Comparison of ENCODE assay signal across 14 cellular contexts in genomic region chr1:57489342-57490036, GRCh38.
DNase-seq lines count a peak whose midpoint lies in the region; ATAC-seq and TF ChIP-seq lines count a peak whose summit lies in the region.
"Had no signal": no experiment of that assay in that cellular context is flagged by ENCODE, and none has a peak within 500 bp of the region (broad histone marks: within the 10 kb centered on the region; RNA-seq: fewer than 3 reads in every experiment).

No MANE protein-coding gene starts in this region.

- peaks cover 2% of the 10 kb centered on the region for H3K9me3 Mint-ChIP-seq in activated CD4-positive, alpha-beta memory T cell treated with anti-CD3 and anti-CD28 coated beads for 36 hours

- DNase-seq in EL (peak; percentile 82), NCI-H748 (lab: John Stamatoyannopoulos, UW; ENCODE audit: unreplicated experiment) (peak; percentile 82), choroid plexus epithelial cell (ENCODE audit: low read depth) (peak; percentile 82), non-pigmented ciliary epithelial cell (ENCODE audit: low read depth) (peak; percentile 49), cerebellar nuclear complex (lab: John Stamatoyannopoulos, UW) (no peak), sciatic nerve (ENCODE audit: low spot score) (no peak), NCI-H510A treated with DMSO at 0.1 percent for 48 hours (lab: John Stamatoyannopoulos, UW) (no peak)
- DNase-seq in activated CD4-positive, alpha-beta memory T cell treated with anti-CD3 and anti-CD28 coated beads for 36 hours = no peak
- DNase-seq: activated T-cell treated with anti-CD3 and anti-CD28 coated beads, Interleukin-2, amount 50 U/mL, for 48 hours; hypothalamus; Kasumi-1; mucosa of descending colon; NCI-H774 had no signal

- no peak overlapping the region for H3K4me3 ChIP-seq in choroid plexus epithelial cell (ENCODE audit: low read depth, low read length)
- H3K4me3 ChIP-seq: mucosa of descending colon, skin epidermis had no signal

- peak; percentile 7 for TF ChIP-seq CTCF in choroid plexus epithelial cell (conservative IDR thresholded peaks at IDR 0.05; ENCODE audit: low read depth, low read length)

- H3K36me3 Mint-ChIP-seq in activated CD4-positive, alpha-beta memory T cell treated with anti-CD3 and anti-CD28 coated beads for 36 hours = no peaks in the 10 kb centered on the region

- no peak for ATAC-seq in sciatic nerve
- ATAC-seq: mucosa of descending colon had no signal

- CTCF ChIA-PET in activated CD4-positive, alpha-beta memory T cell treated with anti-CD3 and anti-CD28 coated beads for 36 hours (lab: Charles Lee) = no interaction called here

- no peak overlapping the region for H3K4me3 Mint-ChIP-seq in activated CD4-positive, alpha-beta memory T cell treated with anti-CD3 and anti-CD28 coated beads for 36 hours

- POLR2A ChIA-PET in activated CD4-positive, alpha-beta memory T cell treated with anti-CD3 and anti-CD28 coated beads for 36 hours (lab: Charles Lee) = no interaction called here

- H3K27ac Mint-ChIP-seq in activated CD4-positive, alpha-beta memory T cell treated with anti-CD3 and anti-CD28 coated beads for 36 hours = no peak overlapping the region

- H3K27me3 Mint-ChIP-seq in activated CD4-positive, alpha-beta memory T cell treated with anti-CD3 and anti-CD28 coated beads for 36 hours = no peaks in the 10 kb centered on the region

- intact Hi-C loops in sciatic nerve (cut with DNase I) = no loop called here
- intact Hi-C loops in activated CD4-positive, alpha-beta memory T cell treated with anti-CD3 and anti-CD28 coated beads for 36 hours (cut with micrococcal nuclease) = no loop called here

- no peaks in the 10 kb centered on the region for H3K4me1 Mint-ChIP-seq in activated CD4-positive, alpha-beta memory T cell treated with anti-CD3 and anti-CD28 coated beads for 36 hours (ENCODE audit: low read depth)

Comparison
In these comparisons a context has a peak if more than half of its experiments do, and no peak if none do; other contexts are left out.
1. DNase-seq: peak in EL (single experiment), NCI-H748 (single experiment), choroid plexus epithelial cell (single experiment) and non-pigmented ciliary epithelial cell (single experiment); none in cerebellar nuclear complex (0 of 2), sciatic nerve (single experiment), NCI-H510A treated with DMSO at 0.1 percent for 48 hours (single experiment) and activated CD4-positive, alpha-beta memory T cell treated with anti-CD3 and anti-CD28 coated beads for 36 hours (single experiment).